26 cellular contexts compared by ENCODE assay signal in the genomic region with DNA sequence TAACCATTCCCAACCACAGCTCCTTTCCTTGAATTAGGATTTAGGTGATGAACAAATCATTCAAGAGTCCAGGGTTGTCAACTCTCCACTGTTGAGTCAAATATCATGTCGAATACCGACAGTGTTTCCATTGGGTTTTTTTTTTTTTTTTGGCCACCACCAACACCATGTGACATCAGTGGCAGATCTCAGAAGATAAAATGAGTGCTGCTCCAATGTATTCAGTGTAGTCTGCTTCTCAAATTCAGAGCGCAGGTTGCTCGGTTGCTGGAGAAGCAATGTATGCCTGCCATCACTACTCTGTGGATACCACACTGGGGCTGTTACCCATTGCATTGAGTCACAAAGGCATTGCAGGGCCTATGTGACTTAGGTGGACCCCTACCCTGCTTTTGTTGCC. TPM values are rescaled to one million over a fixed set of nuclear protein-coding genes. Genes with fewer than 3 reads are reported as not detected.
DNase-seq lines count a peak whose midpoint lies in the region; ATAC-seq lines count a peak whose summit lies in the region.
"Had no signal": no experiment of that assay in that cellular context is flagged by ENCODE, and none has a peak within 500 bp of the region (broad histone marks: within the 10 kb centered on the region; RNA-seq: fewer than 3 reads in every experiment).

No MANE protein-coding gene starts in this region.

- H3K9ac ChIP-seq in trophoblast cell (ENCODE audit: low read length), result no peak overlapping the region

- H3K27ac ChIP-seq in trophoblast cell (ENCODE audit: low read depth, low read length), result no peak overlapping the region
- H3K27ac ChIP-seq: brain microvascular endothelial cell, RWPE1, tibial nerve had no signal

- H3K36me3 Mint-ChIP-seq in activated naive CD4-positive, alpha-beta T cell treated with anti-CD3 and anti-CD28 coated beads, Interleukin-2, amount 50 U/mL, for 72 hours, result peaks cover 0 to 5% of the 10 kb centered on the region in 2 donors
- H3K36me3 Mint-ChIP-seq in T-helper 1 cell treated with Interleukin-12 subunit alpha and Interleukin-12 subunit beta and Interleukin-4 antibody, amounts not matched to agents 30 μg/mL and 1 μg/mL, for 36 hours (ENCODE audit: low read depth), result no peaks in the 10 kb centered on the region
- H3K36me3 Mint-ChIP-seq in central memory CD8-positive, alpha-beta T cell (ENCODE audit: insufficient read depth), result peaks cover 5% of the 10 kb centered on the region
- H3K36me3 Mint-ChIP-seq: mesothelial cell of epicardium, naive B cell had no signal

- no peak overlapping the region for H2BK12ac ChIP-seq in trophoblast cell (ENCODE audit: low read length)

- no peaks in the 10 kb centered on the region for H3K9me3 Mint-ChIP-seq in activated naive CD4-positive, alpha-beta T cell treated with anti-CD3 and anti-CD28 coated beads, Interleukin-2, amount 50 U/mL, for 72 hours
- no peaks in the 10 kb centered on the region for H3K9me3 Mint-ChIP-seq in T-helper 1 cell treated with Interleukin-12 subunit alpha and Interleukin-12 subunit beta and Interleukin-4 antibody, amounts not matched to agents 30 μg/mL and 1 μg/mL, for 36 hours
- H3K9me3 Mint-ChIP-seq in central memory CD8-positive, alpha-beta T cell, result no peaks in the 10 kb centered on the region
- H3K9me3 Mint-ChIP-seq: mesothelial cell of epicardium, naive B cell had no signal

- H3K18ac ChIP-seq in trophoblast cell (ENCODE audit: low read length), result no peak overlapping the region

- no peaks in the 10 kb centered on the region for H3K36me3 ChIP-seq in trophoblast cell (ENCODE audit: control insufficient read depth in 1 of 2, insufficient read depth in 2 of 2, low read length in 2 of 2)
- H3K36me3 ChIP-seq: BE2C, brain microvascular endothelial cell, MG63, tibial nerve had no signal

- no peak overlapping the region for H3K23ac ChIP-seq in trophoblast cell (ENCODE audit: low read length)

- H2AFZ ChIP-seq in trophoblast cell (ENCODE audit: insufficient read depth, low read length, poor library complexity), result no peak overlapping the region

- no peak overlapping the region for H3K27ac Mint-ChIP-seq in activated naive CD4-positive, alpha-beta T cell treated with anti-CD3 and anti-CD28 coated beads, Interleukin-2, amount 50 U/mL, for 72 hours
- peak overlapping the region; percentile 45 for H3K27ac Mint-ChIP-seq in T-helper 1 cell treated with Interleukin-12 subunit alpha and Interleukin-12 subunit beta and Interleukin-4 antibody, amounts not matched to agents 30 μg/mL and 1 μg/mL, for 36 hours
- no peak overlapping the region for H3K27ac Mint-ChIP-seq in central memory CD8-positive, alpha-beta T cell (ENCODE audit: low read depth)
- H3K27ac Mint-ChIP-seq: mesothelial cell of epicardium had no signal

- no peak overlapping the region for H3K4me3 ChIP-seq in trophoblast cell (ENCODE audit: low read depth, low read length)
- H3K4me3 ChIP-seq: MG63, tibial nerve had no signal

- H3K79me2 ChIP-seq in trophoblast cell (ENCODE audit: control insufficient read depth, insufficient read depth, low read length, poor library complexity), result no peaks in the 10 kb centered on the region

- H2AK5ac ChIP-seq in trophoblast cell (ENCODE audit: low read length), result no peak overlapping the region

- no peak overlapping the region for H4K91ac ChIP-seq in trophoblast cell (ENCODE audit: low read depth, low read length)

- no peak overlapping the region for H2BK120ac ChIP-seq in trophoblast cell (ENCODE audit: insufficient read depth, low read length, poor library complexity)

- H3K27me3 Mint-ChIP-seq in T-helper 1 cell treated with Interleukin-12 subunit alpha and Interleukin-12 subunit beta and Interleukin-4 antibody, amounts not matched to agents 30 μg/mL and 1 μg/mL, for 36 hours (ENCODE audit: low read depth), result peaks cover 6% of the 10 kb centered on the region
- peaks cover 29% of the 10 kb centered on the region for H3K27me3 Mint-ChIP-seq in central memory CD8-positive, alpha-beta T cell

- H3K4me2 ChIP-seq in trophoblast cell (ENCODE audit: low read length), result no peak overlapping the region

- no CpG with 5 or more reads among the region's 4 CpGs for WGBS in trophoblast cell (ENCODE audit: extremely low coverage, insufficient coverage, insufficient read length)

- H3K9me3 ChIP-seq in trophoblast cell (ENCODE audit: insufficient read depth, low read depth, low read length), result no peaks in the 10 kb centered on the region
- H3K9me3 ChIP-seq: BE2C, MG63, tibial nerve had no signal

- no peak overlapping the region for H4K12ac ChIP-seq in trophoblast cell (ENCODE audit: low read depth, low read length)

- H3K79me1 ChIP-seq in trophoblast cell (ENCODE audit: low read length), result no peaks in the 10 kb centered on the region

- no peak for DNase-seq in activated naive CD4-positive, alpha-beta T cell treated with anti-CD3 and anti-CD28 coated beads, Interleukin-2, amount 50 U/mL, for 72 hours (ENCODE audit: low spot score in 2 of 2)
- no peak for DNase-seq in activated naive CD4-positive, alpha-beta T cell treated with Interleukin-2 at 50 U/mL for 16 hours
- DNase-seq in central memory CD8-positive, alpha-beta T cell (ENCODE audit: low spot score in 2 of 2), result no peak
- no peak for DNase-seq in trophoblast cell
- DNase-seq in cerebellar nuclear complex (lab: John Stamatoyannopoulos, UW), result no peak
- DNase-seq in C1 segment of cervical spinal cord (lab: John Stamatoyannopoulos, UW), result no peak
- DNase-seq: ACHN; activated CD4-positive, alpha-beta T cell treated with anti-CD3 and anti-CD28 coated beads for 1 hour; activated CD8-positive, alpha-beta memory T cell treated with anti-CD3 and anti-CD28 coated beads, Interleukin-2, amount 50 U/mL, for 48 hours; activated effector memory CD4-positive, alpha-beta T cell treated with anti-CD3 and anti-CD28 coated beads, Interleukin-2, amount 50 U/mL, for 16 hours; amniotic stem cell; BE2C; brain microvascular endothelial cell; Calu3; DMS79 treated with DMSO at 0.1 percent for 48 hours; effector CD4-positive, alpha-beta T cell; MG63; naive B cell; NCI-H1105 treated with DMSO at 0.1 percent for 48 hours; NCI-H2081 treated with DMSO at 0.1 percent for 48 hours; NCI-H345; NCI-H774 had no signal

- no peaks in the 10 kb centered on the region for H3K27me3 ChIP-seq in trophoblast cell (ENCODE audit: insufficient read depth, low read length)
- H3K27me3 ChIP-seq: BE2C, tibial nerve had no signal

- H4K8ac ChIP-seq in trophoblast cell (ENCODE audit: low read depth, low read length), result no peak overlapping the region

- no peak overlapping the region for H2BK5ac ChIP-seq in trophoblast cell (ENCODE audit: low read depth, low read length, poor library complexity)

- H3K4ac ChIP-seq in trophoblast cell (ENCODE audit: low read depth, low read length), result no peak overlapping the region

- H3K4me3 Mint-ChIP-seq in T-helper 1 cell treated with Interleukin-12 subunit alpha and Interleukin-12 subunit beta and Interleukin-4 antibody, amounts not matched to agents 30 μg/mL and 1 μg/mL, for 36 hours, result peak overlapping the region; percentile 7
- no peak overlapping the region for H3K4me3 Mint-ChIP-seq in central memory CD8-positive, alpha-beta T cell
- H3K4me3 Mint-ChIP-seq: mesothelial cell of epicardium had no signal

- H3K4me1 ChIP-seq in trophoblast cell (ENCODE audit: control insufficient read depth in 1 of 2, insufficient read depth in 2 of 2, low read length in 2 of 2), result no peaks in the 10 kb centered on the region
- H3K4me1 ChIP-seq: BE2C, tibial nerve had no signal

- ATAC-seq in activated naive CD4-positive, alpha-beta T cell treated with anti-CD3 and anti-CD28 coated beads, Interleukin-2, amount 50 U/mL, for 72 hours, result peak; percentile 34 to 48
- peak; percentile 48 for ATAC-seq in central memory CD8-positive, alpha-beta T cell (replicated peaks; ENCODE audit: extremely low read depth, poor library complexity, severe bottlenecking)

- H3K4me1 Mint-ChIP-seq in T-helper 1 cell treated with Interleukin-12 subunit alpha and Interleukin-12 subunit beta and Interleukin-4 antibody, amounts not matched to agents 30 μg/mL and 1 μg/mL, for 36 hours (ENCODE audit: low read depth), result peaks cover 18% of the 10 kb centered on the region
- H3K4me1 Mint-ChIP-seq in central memory CD8-positive, alpha-beta T cell, result peaks cover 6% of the 10 kb centered on the region

- no peak overlapping the region for H3K14ac ChIP-seq in trophoblast cell (ENCODE audit: low read length)

RNA-seq across cellular contexts. Expression of gene ATL2, which starts 10.8 kb away (rescaled TPM):
- 10 to 100 TPM; 46.3 to 55.8 TPM for total RNA-seq in activated naive CD4-positive, alpha-beta T cell treated with anti-CD3 and anti-CD28 coated beads, Interleukin-2, amount 50 U/mL, for 72 hours
- 18.5 and 19.2 TPM in 2 replicates for polyA plus RNA-seq in trophoblast cell (2013)
